8 cellular contexts compared by ENCODE assay signal in the genomic region with DNA sequence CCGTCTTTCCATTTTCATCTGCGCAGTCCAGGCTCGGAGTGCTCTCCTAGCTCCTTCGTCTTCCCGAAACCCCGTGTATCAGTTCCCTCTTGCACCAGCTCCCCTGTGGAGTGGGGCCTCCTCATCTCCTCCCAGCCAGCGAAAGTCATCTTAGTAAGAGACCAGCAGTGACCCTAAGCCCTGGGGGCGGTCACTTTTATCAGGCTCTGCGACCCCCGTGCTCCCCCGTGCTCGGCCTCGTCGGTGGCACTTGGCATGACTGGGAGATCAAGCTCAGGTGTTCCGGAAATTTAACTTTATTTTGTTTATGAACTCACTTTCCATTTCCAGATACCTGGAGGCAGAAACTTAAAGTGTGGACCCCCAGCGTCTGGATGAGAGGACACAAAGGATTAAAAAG. TPM values are rescaled to one million over a fixed set of nuclear protein-coding genes. Genes with fewer than 3 reads are reported as not detected.
A peak's percentile ranks its signal among the peaks of the same experiment; 100 is the strongest.
DNase-seq lines count a peak whose midpoint lies in the region; ATAC-seq and TF ChIP-seq lines count a peak whose summit lies in the region.

No MANE protein-coding gene starts in this region.

- no peaks in the 10 kb centered on the region for H3K36me3 ChIP-seq in WERI-Rb-1
- H3K36me3 ChIP-seq in skeletal muscle satellite cell (ENCODE audit: insufficient read depth, low read length), result no peaks in the 10 kb centered on the region

- DNase-seq in GM12864 (ENCODE audit: low read depth), result no peak
- DNase-seq in WERI-Rb-1, result no peak
- no peak for DNase-seq in foreskin fibroblast
- DNase-seq in NCI-H69 (lab: John Stamatoyannopoulos, UW), result no peak
- no peak for DNase-seq in stimulated activated CD8-positive, alpha-beta memory T cell treated with anti-CD3 and anti-CD28 coated beads, Interleukin-4, amount 100 ng/mL, for 48 hours
- no peak for DNase-seq in COR-L47 (lab: John Stamatoyannopoulos, UW)

- peak overlapping the region; percentile 5 for H3K9ac ChIP-seq in skeletal muscle satellite cell (ENCODE audit: low read depth, low read length)

- peak overlapping the region; percentile 49 for H3K4me3 ChIP-seq in GM12864 (ENCODE audit: low read depth, low read length)
- peak overlapping the region; percentile 41 for H3K4me3 ChIP-seq in WERI-Rb-1 (ENCODE audit: low read depth, low read length)
- H3K4me3 ChIP-seq in foreskin fibroblast (ENCODE audit: low read depth in 1 of 2, low read length in 2 of 2), result peak overlapping the region; percentile 53 to 63
- peak overlapping the region; percentile 83 for H3K4me3 ChIP-seq in skeletal muscle satellite cell (ENCODE audit: low read length)

- no peak overlapping the region for H3K27ac ChIP-seq in WERI-Rb-1

- no peak for TF ChIP-seq CTCF in GM12864 (IDR thresholded peaks at IDR 0.05; ENCODE audit: low read depth, low read length, missing control alignments)
- TF ChIP-seq CTCF in WERI-Rb-1 (IDR thresholded peaks at IDR 0.05; ENCODE audit: low read depth, low read length), result no peak
- no peak for TF ChIP-seq CTCF in foreskin fibroblast (IDR thresholded peaks at IDR 0.05; ENCODE audit: low read depth, low read length)

- H3K4me1 ChIP-seq in skeletal muscle satellite cell (ENCODE audit: control insufficient read depth, insufficient read depth, low read length), result peaks cover 11% of the 10 kb centered on the region

- no peak for ATAC-seq in GM21515 (IDR thresholded peaks at IDR 0.05; ENCODE audit: unreplicated experiment)

- H3K9me3 ChIP-seq in WERI-Rb-1 (ENCODE audit: severe bottlenecking) (no peaks in the 10 kb centered on the region), skeletal muscle satellite cell (replicated peaks; ENCODE audit: low read length) (no peaks in the 10 kb centered on the region)

- H3K27me3 ChIP-seq in WERI-Rb-1 (ENCODE audit: insufficient read depth, low read depth, severe bottlenecking) (no peaks in the 10 kb centered on the region), skeletal muscle satellite cell (ENCODE audit: control insufficient read depth, insufficient read depth, low read length) (peaks cover 4% of the 10 kb centered on the region)

- H3K4me2 ChIP-seq in skeletal muscle satellite cell (ENCODE audit: low read length), result peak overlapping the region; percentile 92

RNA-seq across cellular contexts. Expression of a gene that starts 0.6 kb away (rescaled TPM):
- total RNA-seq in skeletal muscle satellite cell (2012; rRNA removed), result 3.0 and 7.6 TPM in 2 replicates
